In genomic region chr4:14091966-14092365, GRCh38 we compare ENCODE assay signal across 27 cellular contexts.
DNase-seq lines count a peak whose midpoint lies in the region; ATAC-seq and TF ChIP-seq lines count a peak whose summit lies in the region.
"Had no signal": no experiment of that assay in that cellular context is flagged by ENCODE, and none has a peak within 500 bp of the region (broad histone marks: within the 10 kb centered on the region; RNA-seq: fewer than 3 reads in every experiment).

No MANE protein-coding gene starts in this region.

- DNase-seq in AG10803 (ENCODE audit: low read depth): peak; percentile 8
- peak; percentile 56 for DNase-seq in IMR-90
- DNase-seq in choroid plexus epithelial cell (ENCODE audit: low read depth): peak; percentile 60
- DNase-seq in iris pigment epithelial cell (ENCODE audit: low read depth): peak; percentile 65
- no peak for DNase-seq in A172 (ENCODE audit: low spot score)
- DNase-seq in activated CD4-positive, CD25-positive, alpha-beta regulatory T cell (lab: John Stamatoyannopoulos, UW): no peak
- DNase-seq: ACHN; CD4-positive, CD25-positive, alpha-beta regulatory T cell; DMS53; GDM1; GOT3; NCI-H1092 treated with DMSO at 0.1 percent for 48 hours; NCI-H1436 treated with DMSO at 0.1 percent for 48 hours; NCI-H187 treated with DMSO at 0.1 percent for 48 hours; NCI-H2107; NCI-H446; NCI-H524 treated with DMSO at 0.1 percent for 48 hours; NCI-H774; NK-92 treated with Interleukin-12 subunit alpha and Interleukin-12 subunit beta, amount 100 ng/mL, for 24 hours; PC-3; SK-N-SH had no signal

- no peak overlapping the region for H4K5ac ChIP-seq in IMR-90 (ENCODE audit: low read depth, low read length)

- H3K56ac ChIP-seq in IMR-90 (ENCODE audit: extremely low read depth, insufficient read depth, low read length): no peak overlapping the region

- H3K4me1 ChIP-seq in IMR-90 (ENCODE audit: control insufficient read depth, insufficient read depth, low read length): peaks cover 5% of the 10 kb centered on the region
- H3K4me1 ChIP-seq: HAP-1 had no signal

- H2BK15ac ChIP-seq in IMR-90 (ENCODE audit: low read depth, low read length): no peak overlapping the region

- TF ChIP-seq CTCF in AG10803 (conservative IDR thresholded peaks at IDR 0.05; ENCODE audit: low read length): no peak
- no peak for TF ChIP-seq CTCF in IMR-90 (conservative IDR thresholded peaks at IDR 0.05; ENCODE audit: low read depth, low read length)
- TF ChIP-seq CTCF in choroid plexus epithelial cell (conservative IDR thresholded peaks at IDR 0.05; ENCODE audit: low read depth, low read length): no peak

- H2AFZ ChIP-seq in IMR-90 (replicated peaks; ENCODE audit: low read length, poor library complexity): no peak overlapping the region

- H2BK20ac ChIP-seq in IMR-90 (ENCODE audit: low read depth, low read length): no peak overlapping the region

- WGBS in IMR-90 (ENCODE audit: extremely low coverage in 2 of 2, insufficient read length in 1 of 2), 2 experiments: no CpG with 5 or more reads among the region's 2 CpGs

- no peak overlapping the region for H4K91ac ChIP-seq in IMR-90 (ENCODE audit: insufficient read depth, low read depth, low read length)

- ATAC-seq in IMR-90 (ENCODE audit: low read depth) (no peak), GM21367 (IDR thresholded peaks at IDR 0.05; ENCODE audit: unreplicated experiment) (no peak)
- ATAC-seq: GM12878, PC-3 had no signal

- dilution Hi-C loops in IMR-90 (cut with HindIII; ENCODE audit: low sequenced_read_pairs, unreplicated experiment): no loop called here

- no peak overlapping the region for H2AK9ac ChIP-seq in IMR-90 (replicated peaks; ENCODE audit: low read depth, low read length, poor library complexity)

- H3K9ac ChIP-seq in IMR-90 (ENCODE audit: low read depth, low read length): no peak overlapping the region
- H3K9ac ChIP-seq: BLaER1, SK-N-SH had no signal

- H2BK120ac ChIP-seq in IMR-90 (ENCODE audit: low read depth, low read length): no peak overlapping the region

- no peak for TF ChIP-seq POLR2A in IMR-90 (IDR thresholded peaks at IDR 0.05; ENCODE audit: low read depth, low read length)

- no peak overlapping the region for H3K23ac ChIP-seq in IMR-90 (ENCODE audit: low read depth, low read length)

- no peaks in the 10 kb centered on the region for H3K36me3 ChIP-seq in IMR-90 (ENCODE audit: control insufficient read depth, insufficient read depth, low read length)
- H3K36me3 ChIP-seq: BLaER1, HAP-1 had no signal

- H3K4me2 ChIP-seq in IMR-90 (ENCODE audit: low read depth, low read length): no peak overlapping the region
- H3K4me2 ChIP-seq: BLaER1, SK-N-SH had no signal

- H3K79me1 ChIP-seq in IMR-90 (ENCODE audit: low read depth in 1 of 2, low read length in 2 of 2): no peaks in the 10 kb centered on the region

- no peak overlapping the region for H3K14ac ChIP-seq in IMR-90 (replicated peaks; ENCODE audit: low read depth, low read length)

- no peak overlapping the region for H3K4ac ChIP-seq in IMR-90 (ENCODE audit: low read depth, low read length)

- no peaks in the 10 kb centered on the region for H3K27me3 ChIP-seq in IMR-90 (ENCODE audit: control insufficient read depth, insufficient read depth, low read length)
- H3K27me3 ChIP-seq: BLaER1 had no signal

- H4K20me1 ChIP-seq in IMR-90 (ENCODE audit: insufficient read depth, low read length): no peaks in the 10 kb centered on the region
- H4K20me1 ChIP-seq: BLaER1 had no signal

- peaks cover 2% of the 10 kb centered on the region; the same call in 1 of the 2 replicates for H3K9me3 ChIP-seq in IMR-90 (ENCODE audit: control insufficient read depth, insufficient read depth, low read length)
- H3K9me3 ChIP-seq: BLaER1, HAP-1, SK-N-SH had no signal

- no peak overlapping the region for H4K8ac ChIP-seq in IMR-90 (ENCODE audit: low read depth in 2 of 2, low read length in 2 of 2)

- POLR2A ChIA-PET in IMR-90 (lab: Charles Lee; ENCODE audit: unreplicated experiment): no interaction called here

- in situ Hi-C loops in IMR-90 (cut with MboI; ENCODE audit: low sequenced_read_pairs): no loop called here

- no TSS peak for BruUV-seq in IMR-90 (replicated peaks; lab: Mats Ljungman, UMichigan)

- H2AK5ac ChIP-seq in IMR-90 (ENCODE audit: low read depth, low read length): no peak overlapping the region

- CTCF ChIA-PET in IMR-90 (lab: Yijun Ruan, JAX): no interaction called here

- no peaks in the 10 kb centered on the region for H3K9me1 ChIP-seq in IMR-90 (ENCODE audit: insufficient read depth, low read length)

- H3K18ac ChIP-seq in IMR-90 (ENCODE audit: low read depth, low read length): no peak overlapping the region; the same call in 1 of the 2 replicates

- intact Hi-C loops in IMR-90 (cut with micrococcal nuclease): loop anchor here (10.0 kb wide), 1 partner anchor 107 kb away; no protein-coding TSS in a partner anchor

- H3K4me3 ChIP-seq in AG10803 (ENCODE audit: low read length) (no peak overlapping the region), IMR-90 (ENCODE audit: insufficient read depth, low read depth, low read length) (no peak overlapping the region), choroid plexus epithelial cell (ENCODE audit: low read depth, low read length) (no peak overlapping the region)
- H3K4me3 ChIP-seq: BLaER1, GM12878, HAP-1 had no signal

- H2BK5ac ChIP-seq in IMR-90 (ENCODE audit: low read depth, low read length, poor library complexity, severe bottlenecking): no peak overlapping the region

- TF ChIP-seq RAD21 in IMR-90 (IDR thresholded peaks at IDR 0.05; ENCODE audit: low read length): no peak

- H3K27ac ChIP-seq in IMR-90 (ENCODE audit: insufficient read depth, low read length): no peak overlapping the region
- H3K27ac ChIP-seq: 22Rv1, BLaER1, HL-60 had no signal

TF ChIP-seq in IMR-90, 13 proteins besides CTCF, POLR2A, EP300 and RAD21:
- TF ChIP-seq BHLHE40 (IDR thresholded peaks at IDR 0.05; ENCODE audit: low read depth, low read length) (no peak), MXI1 (IDR thresholded peaks at IDR 0.05; ENCODE audit: borderline replicate concordance, low read depth, low read length) (no peak), CEBPB (IDR thresholded peaks at IDR 0.05; ENCODE audit: low read depth, low read length) (no peak), ELK1 (IDR thresholded peaks at IDR 0.05; ENCODE audit: borderline replicate concordance, low read depth, low read length) (no peak), RCOR1 (IDR thresholded peaks at IDR 0.05; ENCODE audit: insufficient replicate concordance, low read length) (no peak), FOS (IDR thresholded peaks at IDR 0.05; ENCODE audit: low read depth, low read length) (no peak), NFE2L2 (IDR thresholded peaks at IDR 0.05; ENCODE audit: low read depth, low read length) (no peak)
- TF ChIP-seq, protein P1, sequence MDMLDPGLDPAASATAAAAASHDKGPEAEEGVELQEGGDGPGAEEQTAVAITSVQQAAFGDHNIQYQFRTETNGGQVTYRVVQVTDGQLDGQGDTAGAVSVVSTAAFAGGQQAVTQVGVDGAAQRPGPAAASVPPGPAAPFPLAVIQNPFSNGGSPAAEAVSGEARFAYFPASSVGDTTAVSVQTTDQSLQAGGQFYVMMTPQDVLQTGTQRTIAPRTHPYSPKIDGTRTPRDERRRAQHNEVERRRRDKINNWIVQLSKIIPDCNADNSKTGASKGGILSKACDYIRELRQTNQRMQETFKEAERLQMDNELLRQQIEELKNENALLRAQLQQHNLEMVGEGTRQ (IDR thresholded peaks at IDR 0.05; ENCODE audit: low read depth, low read length): no peak
TF ChIP-seq in IMR-90: peak in this region for 0.

Comparison
In these comparisons a context has a peak if more than half of its experiments do, and no peak if none do; other contexts are left out.
1. DNase-seq: peak in AG10803 (single experiment), IMR-90 (single experiment), choroid plexus epithelial cell (single experiment) and iris pigment epithelial cell (single experiment); none in A172 (single experiment) and activated CD4-positive, CD25-positive, alpha-beta regulatory T cell (0 of 4).